15 cellular contexts compared by ENCODE assay signal in the genomic region with DNA sequence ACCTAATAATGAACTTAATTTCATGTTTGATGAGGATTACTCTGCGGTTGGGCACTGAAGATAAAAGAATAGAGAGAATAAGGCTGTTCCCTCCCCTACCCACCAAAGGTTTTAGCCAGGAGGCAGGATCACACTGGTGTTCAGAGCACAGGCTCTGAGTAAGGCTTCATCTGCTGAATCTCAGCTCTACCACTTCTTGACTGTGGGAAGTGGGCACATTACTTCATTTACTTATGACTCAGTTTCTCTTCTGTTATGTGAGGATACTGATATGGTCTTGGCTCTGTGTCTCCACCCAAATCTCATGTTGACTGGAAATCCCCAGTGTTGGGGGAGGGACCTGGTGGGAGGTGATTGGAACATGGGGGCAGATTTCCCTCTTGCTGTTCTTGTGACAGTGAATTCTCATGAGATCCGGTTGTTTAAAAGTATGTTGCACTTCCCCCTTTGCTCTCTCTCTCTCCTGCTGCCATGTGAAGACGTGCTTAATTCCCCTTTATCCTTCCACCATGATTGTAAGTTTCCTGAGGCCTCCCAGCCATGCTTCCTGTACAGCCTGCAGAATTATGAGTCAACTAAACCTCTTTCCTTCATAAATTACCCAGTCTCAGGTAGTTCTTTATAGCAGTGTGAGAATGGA.
A peak's percentile ranks its signal among the peaks of the same experiment; 100 is the strongest.
DNase-seq lines count a peak whose midpoint lies in the region; ATAC-seq and TF ChIP-seq lines count a peak whose summit lies in the region.
"Had no signal": no experiment of that assay in that cellular context is flagged by ENCODE, and none has a peak within 500 bp of the region (broad histone marks: within the 10 kb centered on the region; RNA-seq: fewer than 3 reads in every experiment).

No MANE protein-coding gene starts in this region.

- no peak overlapping the region for H3K9ac ChIP-seq in mammary epithelial cell (ENCODE audit: insufficient read depth, low read length)

- intact Hi-C loops in MCF 10A (cut with micrococcal nuclease): no loop called here
- intact Hi-C loops in mammary epithelial cell (cut with micrococcal nuclease): no loop called here
- intact Hi-C loops in psoas muscle (cut with DNase I): loop anchor here (5.0 to 10.0 kb wide), 2 partner anchors 192 to 194 kb away; a partner anchor contains a TSS

- H3K36me3 Mint-ChIP-seq in MCF 10A (ENCODE audit: insufficient read depth, unreplicated experiment) (peaks cover 100% of the 10 kb centered on the region), chondrocyte (ENCODE audit: low read depth) (peaks cover 57% of the 10 kb centered on the region)
- H3K36me3 Mint-ChIP-seq: CD4-positive, alpha-beta memory T cell had no signal

- no peak overlapping the region for H3K4me2 ChIP-seq in mammary epithelial cell (ENCODE audit: insufficient read depth, low read depth, low read length)

- H3K9me3 ChIP-seq in mammary epithelial cell (replicated peaks; ENCODE audit: insufficient read depth, low read length) (no peaks in the 10 kb centered on the region), psoas muscle (no peaks in the 10 kb centered on the region)

- POLR2A ChIA-PET in MCF 10A (lab: Yijun Ruan, JAX): interaction anchor here (1.4 to 1.6 kb wide), 3 partner anchors 11 to 221 kb away, joined by 3 to 6 read pairs (median 6); no protein-coding TSS in a partner anchor

- DNase-seq in MCF 10A (ENCODE audit: unreplicated experiment) (no peak), mammary epithelial cell (no peak), MV-4-11 (lab: John Stamatoyannopoulos, UW) (peak; percentile 74), chondrocyte (ENCODE audit: low spot score) (no peak), psoas muscle (no peak), HT-29 (ENCODE audit: low spot score) (no peak), germinal center (ENCODE audit: low spot score) (no peak), H4 (ENCODE audit: low spot score) (no peak)
- DNase-seq: ACHN; CD4-positive, alpha-beta memory T cell; DMS79 treated with DMSO at 0.1 percent for 48 hours; HCEC 1CT; NCI-H2029; NCI-H510A treated with DMSO at 0.1 percent for 48 hours; SHP77 treated with DMSO at 0.1 percent for 48 hours had no signal

- dilution Hi-C loops in mammary epithelial cell (cut with HindIII; ENCODE audit: low sequenced_read_pairs): loop anchor here (5.0 kb wide), 1 partner anchor 182 kb away; no protein-coding TSS in a partner anchor

- H3K36me3 ChIP-seq in mammary epithelial cell (ENCODE audit: insufficient read depth, low read length) (peaks cover 65% of the 10 kb centered on the region), psoas muscle (ENCODE audit: insufficient read depth in 1 of 2, low read depth in 1 of 2) (peaks cover 7 to 68% of the 10 kb centered on the region in 2 donors)

- no peak overlapping the region for H3K4me3 ChIP-seq in mammary epithelial cell (replicated peaks in 1 of 3; ENCODE audit: insufficient read depth in 1 of 3, low read depth in 2 of 3, low read length in 3 of 3)
- no peak overlapping the region for H3K4me3 ChIP-seq in psoas muscle

- peaks cover 42% of the 10 kb centered on the region for H3K79me2 ChIP-seq in mammary epithelial cell (ENCODE audit: insufficient read depth, low read length)

- H3K27ac Mint-ChIP-seq in MCF 10A (ENCODE audit: low read depth, unreplicated experiment): peak overlapping the region; percentile 16
- H3K27ac Mint-ChIP-seq in chondrocyte (ENCODE audit: unreplicated experiment): peak overlapping the region; percentile 52
- H3K27ac Mint-ChIP-seq: CD4-positive, alpha-beta memory T cell had no signal

- H3K27ac ChIP-seq in mammary epithelial cell (ENCODE audit: insufficient read depth, low read depth, low read length): no peak overlapping the region
- H3K27ac ChIP-seq in psoas muscle: peak overlapping the region; percentile 87

- TF ChIP-seq CTCF in MCF 10A (IDR thresholded peaks at IDR 0.05; ENCODE audit: unreplicated experiment): no peak
- TF ChIP-seq CTCF in mammary epithelial cell (conservative IDR thresholded peaks at IDR 0.05 in 1 of 2, IDR thresholded peaks at IDR 0.05 in 1 of 2; ENCODE audit: extremely low read depth in 1 of 2, insufficient read depth in 1 of 2, low read depth in 1 of 2, low read length in 2 of 2): no peak
- TF ChIP-seq CTCF in chondrocyte (IDR thresholded peaks at IDR 0.05): no peak
- no peak for TF ChIP-seq CTCF in psoas muscle (IDR thresholded peaks at IDR 0.05)

- H3K27me3 Mint-ChIP-seq in MCF 10A (ENCODE audit: insufficient read depth, unreplicated experiment) (no peaks in the 10 kb centered on the region), chondrocyte (ENCODE audit: low read depth) (no peaks in the 10 kb centered on the region)

- H3K4me1 ChIP-seq in mammary epithelial cell (ENCODE audit: insufficient read depth, low read length) (peaks cover 5% of the 10 kb centered on the region), psoas muscle (peaks cover 27% of the 10 kb centered on the region)

- no peaks in the 10 kb centered on the region for H3K9me3 Mint-ChIP-seq in MCF 10A (ENCODE audit: unreplicated experiment)
- H3K9me3 Mint-ChIP-seq in chondrocyte (ENCODE audit: low read depth): no peaks in the 10 kb centered on the region

- no peak overlapping the region for H2AFZ ChIP-seq in mammary epithelial cell (ENCODE audit: low read depth, low read length)

- no peaks in the 10 kb centered on the region for H4K20me1 ChIP-seq in mammary epithelial cell (ENCODE audit: insufficient read depth, low read length)

- H3K4me3 Mint-ChIP-seq in MCF 10A (ENCODE audit: unreplicated experiment) (no peak overlapping the region), chondrocyte (ENCODE audit: unreplicated experiment) (no peak overlapping the region)

- no TSS peak for BruUV-seq in MCF 10A (replicated peaks; lab: Mats Ljungman, UMichigan)
- no TSS peak for BruUV-seq in mammary epithelial cell (replicated peaks; lab: Mats Ljungman, UMichigan)

- 41% methylated on average over 3 of the region's 3 CpGs for WGBS in mammary epithelial cell (ENCODE audit: low coverage, missing lambda C conversion rate)
- WGBS in psoas muscle, 3 donors: 82 to 86% (median 85%) methylated on average over 3 of the region's 3 CpGs

- CTCF ChIA-PET in MCF 10A (lab: Yijun Ruan, JAX): interaction anchor here (0.5 to 5.1 kb wide), 16 partner anchors 8 to 278 kb away, joined by 3 to 32 read pairs (median 4); no protein-coding TSS in a partner anchor
- CTCF ChIA-PET in mammary epithelial cell (lab: Charles Lee; ENCODE audit: low non-redundant PET): no interaction called here

- ATAC-seq in psoas muscle: no peak

- H3K4me1 Mint-ChIP-seq in MCF 10A (ENCODE audit: insufficient read depth, unreplicated experiment) (peaks cover 6% of the 10 kb centered on the region), chondrocyte (ENCODE audit: low read depth) (peaks cover 46% of the 10 kb centered on the region)
- H3K4me1 Mint-ChIP-seq: CD4-positive, alpha-beta memory T cell had no signal

- H3K27me3 ChIP-seq in mammary epithelial cell (ENCODE audit: insufficient read depth, low read length) (no peaks in the 10 kb centered on the region), psoas muscle (ENCODE audit: insufficient read depth in 3 of 3, low read length in 2 of 3) (no peaks in the 10 kb centered on the region)

- in situ Hi-C loops in mammary epithelial cell (cut with MboI; ENCODE audit: low sequenced_read_pairs in 2 of 2): no loop called here

Comparison
In these comparisons a context has a peak if more than half of its experiments do, and no peak if none do; other contexts are left out.
1. intact Hi-C loops: an anchor here in psoas muscle (5.0 to 10.0 kb wide); none called in MCF 10A and mammary epithelial cell.